Comparison of ENCODE assay signal across 17 cellular contexts in genomic region chr6:24922174-24922573, GRCh38. TPM values are rescaled to one million over a fixed set of nuclear protein-coding genes. Genes with fewer than 3 reads are reported as not detected.
DNase-seq lines count a peak whose midpoint lies in the region; ATAC-seq, FAIRE-seq and TF ChIP-seq lines count a peak whose summit lies in the region.
"Had no signal": no experiment of that assay in that cellular context is flagged by ENCODE, and none has a peak within 500 bp of the region (broad histone marks: within the 10 kb centered on the region; RNA-seq: fewer than 3 reads in every experiment).

No MANE protein-coding gene starts in this region.

- FAIRE-seq in GM12878 (lab: Jason Lieb, UNC), result no peak
- FAIRE-seq: frontal cortex had no signal

- no peak for DNase-seq in activated T-cell treated with anti-CD3 and anti-CD28 coated beads, Interleukin-2, amount 50 U/mL, for 24 hours
- no peak for DNase-seq in activated T-cell treated with anti-CD3 and anti-CD28 coated beads, Interleukin-2, amount 50 U/mL, for 48 hours
- peak; percentile 38 for DNase-seq in OCI-LY7 (ENCODE audit: low spot score)
- no peak for DNase-seq in GM12878 (ENCODE audit: low read depth, low spot score)
- no peak for DNase-seq in stimulated activated naive CD8-positive, alpha-beta T cell treated with anti-CD3 and anti-CD28 coated beads, Interleukin-15, Interleukin-2, amounts not matched to agents 100 U/mL and 50 U/mL, for 24 hours
- no peak for DNase-seq in hepatocyte (ENCODE audit: low spot score)
- DNase-seq in osteocyte (ENCODE audit: extremely low spot score, unreplicated experiment), result no peak
- DNase-seq: ACHN; DMS 273 treated with DMSO at 0.1 percent for 48 hours; H9; IMR-90; mesenchymal stem cell; stimulated activated CD4-positive, alpha-beta T cell treated with anti-CD3 and anti-CD28 coated beads, Interleukin-4, amount 100 ng/mL, for 4 hours had no signal

- RAD21 ChIA-PET in GM12878 (lab: Charles Lee; ENCODE audit: unreplicated experiment), result interaction anchor here (0.8 to 4.9 kb wide), 2 partner anchors 12 kb away, joined by 3 to 31 read pairs; no protein-coding TSS in a partner anchor

- BruUV-seq in OCI-LY7 (replicated peaks; lab: Mats Ljungman, UMichigan) (no TSS peak), GM12878 (replicated peaks; lab: Mats Ljungman, UMichigan) (no TSS peak)

- H3K9me2 ChIP-seq in OCI-LY7 (ENCODE audit: insufficient read depth, low read length) (no peaks in the 10 kb centered on the region), hepatocyte (replicated peaks; ENCODE audit: insufficient read depth) (no peaks in the 10 kb centered on the region)

- H3K4me3 Mint-ChIP-seq in activated T-cell treated with anti-CD3 and anti-CD28 coated beads, Interleukin-2, amount 50 U/mL, for 24 hours, result peak overlapping the region; percentile 52
- H3K4me3 Mint-ChIP-seq in osteocyte (ENCODE audit: unreplicated experiment), result no peak overlapping the region
- H3K4me3 Mint-ChIP-seq: H9 had no signal

- SMC1A ChIA-PET in GM12878 (lab: Charles Lee; ENCODE audit: uncharacterized antibody, unreplicated experiment), result interaction anchor here (1.1 to 1.6 kb wide), 3 partner anchors 10 to 70 kb away, joined by 3 to 7 read pairs (median 4); partner anchors contain the start of gene RIPOR2

- H3K4me2 ChIP-seq in OCI-LY7 (ENCODE audit: low read length) (peak overlapping the region; percentile 23), GM12878 (ENCODE audit: control insufficient read depth, insufficient read depth) (no peak overlapping the region; the same call in 1 of the 2 replicates), hepatocyte (no peak overlapping the region)

- TF ChIP-seq EP300 in GM12878 (IDR thresholded peaks at IDR 0.05; ENCODE audit: borderline replicate concordance in 1 of 2, control insufficient read depth in 1 of 2, low read depth in 2 of 2, low read length in 2 of 2), result no peak

- H3K4me1 ChIP-seq in OCI-LY7 (ENCODE audit: insufficient read depth, low read length, poor library complexity, severe bottlenecking) (peaks cover 84% of the 10 kb centered on the region), GM12878 (ENCODE audit: control insufficient read depth, insufficient read depth, low read length) (peaks cover 39% of the 10 kb centered on the region), hepatocyte (ENCODE audit: insufficient read depth) (peaks cover 24% of the 10 kb centered on the region)
- H3K4me1 ChIP-seq: vagina had no signal

- peaks cover 2% of the 10 kb centered on the region for H3K9me3 Mint-ChIP-seq in activated T-cell treated with anti-CD3 and anti-CD28 coated beads, Interleukin-2, amount 50 U/mL, for 24 hours
- no peaks in the 10 kb centered on the region for H3K9me3 Mint-ChIP-seq in osteocyte (ENCODE audit: unreplicated experiment)

- intact Hi-C loops in OCI-LY7 (cut with micrococcal nuclease; ENCODE audit: unreplicated experiment), result no loop called here
- intact Hi-C loops in GM12878 (cut with micrococcal nuclease; ENCODE audit: unreplicated experiment), result no loop called here

- H3K9me3 ChIP-seq in OCI-LY7 (ENCODE audit: low read length) (0 out of 2 replicates have a peak, but pooled peaks cover under 1% of the 10 kb centered on the region), GM12878 (replicated peaks; ENCODE audit: control insufficient read depth, insufficient read depth, low read length) (no peaks in the 10 kb centered on the region; the same call in 2 of the 3 replicates), hepatocyte (ENCODE audit: low read depth) (no peaks in the 10 kb centered on the region)
- H3K9me3 ChIP-seq: vagina had no signal

- H3K27me3 Mint-ChIP-seq in activated T-cell treated with anti-CD3 and anti-CD28 coated beads, Interleukin-2, amount 50 U/mL, for 24 hours, result no peaks in the 10 kb centered on the region
- no peaks in the 10 kb centered on the region for H3K27me3 Mint-ChIP-seq in osteocyte (ENCODE audit: unreplicated experiment)

- POLR2A ChIA-PET in OCI-LY7 (lab: Charles Lee), result interaction anchor here (0.7 to 5.1 kb wide), 2 partner anchors 11 to 442 kb away, joined by 3 to 65 read pairs; no protein-coding TSS in a partner anchor
- POLR2A ChIA-PET in GM12878 (lab: Charles Lee), result no interaction called here

- H2AFZ ChIP-seq in OCI-LY7 (ENCODE audit: low read length) (no peak overlapping the region), GM12878 (ENCODE audit: control insufficient read depth, low read depth, low read length) (no peak overlapping the region), hepatocyte (no peak overlapping the region)

- H4K20me1 ChIP-seq in OCI-LY7 (ENCODE audit: insufficient read depth, low read length) (no peaks in the 10 kb centered on the region), GM12878 (ENCODE audit: control insufficient read depth, insufficient read depth) (peaks cover 3% of the 10 kb centered on the region; the same call in 1 of the 2 replicates), hepatocyte (ENCODE audit: insufficient read depth, poor library complexity, severe bottlenecking) (no peaks in the 10 kb centered on the region)

- CTCF ChIA-PET in OCI-LY7 (lab: Charles Lee; ENCODE audit: unreplicated experiment), result interaction anchor here (1.9 kb wide), 1 partner anchor 12 kb away, joined by 10 read pairs; no protein-coding TSS in a partner anchor
- CTCF ChIA-PET in GM12878 (lab: Yijun Ruan, JAX), result interaction anchor here (0.7 to 5.3 kb wide), 4 partner anchors 11 to 62 kb away, joined by 3 to 82 read pairs (median 3); partner anchors contain the start of gene RIPOR2

- no peak for TF ChIP-seq POLR2A in GM12878 (IDR thresholded peaks at IDR 0.05; ENCODE audit: low read depth, low read length)

- no peaks in the 10 kb centered on the region; the same call in 1 of the 2 replicates for H3K36me3 ChIP-seq in OCI-LY7 (ENCODE audit: insufficient read depth, low read length)
- H3K36me3 ChIP-seq in GM12878 (ENCODE audit: control insufficient read depth in 2 of 2, insufficient read depth in 2 of 2, low read length in 1 of 2), result no peaks in the 10 kb centered on the region
- no peaks in the 10 kb centered on the region for H3K36me3 ChIP-seq in hepatocyte (replicated peaks; ENCODE audit: insufficient read depth, low read depth)
- H3K36me3 ChIP-seq: vagina had no signal

- H3K9ac ChIP-seq in GM12878 (ENCODE audit: control insufficient read depth, insufficient read depth, low read length), result no peak overlapping the region

- no peaks in the 10 kb centered on the region for H3K27me3 ChIP-seq in GM12878 (replicated peaks in 1 of 2; ENCODE audit: control insufficient read depth in 2 of 2, insufficient read depth in 2 of 2, low read length in 1 of 2)
- no peaks in the 10 kb centered on the region for H3K27me3 ChIP-seq in hepatocyte
- H3K27me3 ChIP-seq: vagina had no signal

- H3K27ac ChIP-seq in OCI-LY7 (ENCODE audit: low read depth, low read length, poor library complexity, severe bottlenecking) (peak overlapping the region; percentile 2), GM12878 (ENCODE audit: control insufficient read depth, insufficient read depth) (no peak overlapping the region), hepatocyte (no peak overlapping the region)
- H3K27ac ChIP-seq: SK-N-MC, vagina had no signal

- peaks cover 92% of the 10 kb centered on the region for H3K4me1 Mint-ChIP-seq in activated T-cell treated with anti-CD3 and anti-CD28 coated beads, Interleukin-2, amount 50 U/mL, for 24 hours (ENCODE audit: low read depth)
- peaks cover 41% of the 10 kb centered on the region for H3K4me1 Mint-ChIP-seq in osteocyte (ENCODE audit: unreplicated experiment)

- H3K79me2 ChIP-seq in OCI-LY7 (ENCODE audit: insufficient read depth, low read depth, low read length), result peaks cover 63% of the 10 kb centered on the region; the same call in 1 of the 2 replicates
- H3K79me2 ChIP-seq in GM12878 (ENCODE audit: control insufficient read depth, insufficient read depth, low read length), result peaks cover 20% of the 10 kb centered on the region
- no peaks in the 10 kb centered on the region for H3K79me2 ChIP-seq in hepatocyte

- TF ChIP-seq CTCF in OCI-LY7 (conservative IDR thresholded peaks at IDR 0.05; ENCODE audit: low read length), result no peak
- TF ChIP-seq CTCF in GM12878 (IDR thresholded peaks at IDR 0.05 in 2 of 3, conservative IDR thresholded peaks at IDR 0.05 in 1 of 3; ENCODE audit: control insufficient read depth in 2 of 3, extremely low read depth in 1 of 3, insufficient read depth in 1 of 3, low read depth in 3 of 3, low read length in 3 of 3), result no peak
- TF ChIP-seq CTCF in hepatocyte (IDR thresholded peaks at IDR 0.05; ENCODE audit: poor library complexity), result no peak
- no peak for TF ChIP-seq CTCF in osteocyte (IDR thresholded peaks at IDR 0.05)

- TF ChIP-seq RAD21 in GM12878 (IDR thresholded peaks at IDR 0.05; ENCODE audit: insufficient read depth, low read depth, low read length), result no peak

- H3K4me3 ChIP-seq in OCI-LY7 (ENCODE audit: low read depth, low read length, poor library complexity, severe bottlenecking) (no peak overlapping the region), GM12878 (no peak overlapping the region), hepatocyte (no peak overlapping the region)
- H3K4me3 ChIP-seq: SK-N-MC, vagina had no signal

- H3K27ac Mint-ChIP-seq in activated T-cell treated with anti-CD3 and anti-CD28 coated beads, Interleukin-2, amount 50 U/mL, for 24 hours, result peak overlapping the region; percentile 90
- H3K27ac Mint-ChIP-seq in osteocyte (ENCODE audit: unreplicated experiment), result no peak overlapping the region

- peaks cover 2% of the 10 kb centered on the region for H3K36me3 Mint-ChIP-seq in activated T-cell treated with anti-CD3 and anti-CD28 coated beads, Interleukin-2, amount 50 U/mL, for 24 hours (ENCODE audit: low read depth)
- no peaks in the 10 kb centered on the region for H3K36me3 Mint-ChIP-seq in osteocyte (ENCODE audit: unreplicated experiment)

- in situ Hi-C loops in GM12878 (cut with MboI), result no loop called here

- ATAC-seq in GM12878 (no peak), GM21447 (IDR thresholded peaks at IDR 0.05; ENCODE audit: unreplicated experiment) (no peak)
- ATAC-seq in stimulated activated naive CD8-positive, alpha-beta T cell treated with anti-CD3 and anti-CD28 coated beads, Interleukin-15, Interleukin-2, amounts not matched to agents 100 U/mL and 50 U/mL, for 24 hours, result peak; percentile 10

- 26% methylated on average over 4 of the region's 4 CpGs for WGBS in GM12878 (ENCODE audit: insufficient coverage, insufficient replicate concordance, low lambda C conversion rate, missing lambda C conversion rate)
- 88% methylated on average over 4 of the region's 4 CpGs for WGBS in hepatocyte (ENCODE audit: low lambda C conversion rate, missing lambda C conversion rate)

RNA-seq across cellular contexts. Expression of gene RIPOR2, which starts 13.6 kb away (rescaled TPM):
- total RNA-seq in OCI-LY7 (2014; rRNA removed; shearing (Covaris generic)), result 18.0 and 18.7 TPM in 2 replicates
- total RNA-seq in OCI-LY7 (2022), result 28.5 and 28.9 TPM in 2 replicates
- 176 and 194 TPM in 2 replicates for total RNA-seq in GM12878 (2013; cell fraction: nucleolus; rRNA removed)
- total RNA-seq in GM12878 (2014; rRNA removed), result 38.6 and 38.9 TPM in 2 replicates
- 38.7 and 40.5 TPM in 2 replicates for total RNA-seq in GM12878 (2014; rRNA removed; fragmentation: Illumina TruSeq; extraction: Trizol)
- total RNA-seq in GM12878 (2021), result 37.9 and 41.1 TPM in 2 replicates
- polyA plus RNA-seq in GM12878 (2011; ENCODE audit: low read depth), result 19.2 TPM
- polyA plus RNA-seq in GM12878 (2011; rRNA removed), result 47.4 and 48.2 TPM in 2 replicates
- 31.8 and 32.2 TPM in 2 replicates for polyA plus RNA-seq in GM12878 (2011; cell fraction: cytosol; rRNA removed)
- polyA plus RNA-seq in GM12878 (2011; cell fraction: nucleus; rRNA removed), result 24.3 and 24.9 TPM in 2 replicates
- polyA plus RNA-seq in GM12878 (2012), result 21.1 and 21.5 TPM in 2 replicates
- 44.9 and 49.9 TPM in 2 replicates for polyA plus RNA-seq in GM12878 (2014; fragmentation: Illumina TruSeq; extraction: Trizol)
- 10 to 100 TPM; 22.2 to 23.6 TPM for polyA plus RNA-seq in GM12878 (2014; fragmentation: Nextera tagmentation; extraction: Ambion mirVana)
- polyA plus RNA-seq in GM12878 (2014; rRNA removed), result 28.9 and 30.8 TPM in 2 replicates
- 10 to 100 TPM; 25.9 TPM for polyA plus RNA-seq in GM12878 (2016; fragmentation: Nextera tagmentation; extraction: Ambion mirVana)
- 66.1 and 82.5 TPM in 2 replicates for polyA minus RNA-seq in GM12878 (2011; rRNA and poly(A)+ RNA removed)
- polyA minus RNA-seq in GM12878 (2011; cell fraction: cytosol; rRNA and poly(A)+ RNA removed), result 17.1 and 17.3 TPM in 2 replicates
- 31.1 and 44.0 TPM in 2 replicates for polyA minus RNA-seq in GM12878 (2011; cell fraction: nucleus; rRNA and poly(A)+ RNA removed)
- total RNA-seq in hepatocyte, result 17.3 and 17.6 TPM in 2 replicates
- polyA plus RNA-seq in hepatocyte, result 11.8 and 14.4 TPM in 2 replicates
- total RNA-seq in osteocyte, result 4.8 and 6.3 TPM in 2 replicates
